15 cellular contexts compared by ENCODE assay signal in the genomic region with DNA sequence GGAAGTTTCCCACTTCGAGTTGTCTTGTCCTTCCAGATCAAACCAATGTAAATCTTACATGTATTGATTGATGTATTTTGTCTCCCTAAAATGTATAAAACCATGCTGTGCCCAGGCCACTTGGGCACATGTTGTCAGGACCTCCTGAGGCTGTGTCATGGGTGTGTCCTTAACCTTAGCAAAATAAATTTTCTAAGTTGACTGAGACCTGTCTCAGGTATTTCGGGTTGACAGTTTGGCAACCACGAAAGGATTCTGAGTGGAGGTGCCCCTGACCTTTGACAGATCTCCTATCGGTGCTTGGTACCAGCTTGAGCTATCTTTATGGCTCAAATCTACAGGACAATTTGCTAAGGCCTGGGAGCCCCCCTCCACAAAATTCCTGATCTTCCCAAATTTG. TPM values are rescaled to one million over a fixed set of nuclear protein-coding genes. Genes with fewer than 3 reads are reported as not detected.
DNase-seq lines count a peak whose midpoint lies in the region; FAIRE-seq and TF ChIP-seq lines count a peak whose summit lies in the region.
"Had no signal": no experiment of that assay in that cellular context is flagged by ENCODE, and none has a peak within 500 bp of the region (broad histone marks: within the 10 kb centered on the region; RNA-seq: fewer than 3 reads in every experiment).

No MANE protein-coding gene starts in this region.

- no peaks in the 10 kb centered on the region for H3K27me3 ChIP-seq in breast epithelium
- H3K27me3 ChIP-seq in keratinocyte (ENCODE audit: control insufficient read depth, extremely low read depth, insufficient read depth, low read length), result no peaks in the 10 kb centered on the region
- no peaks in the 10 kb centered on the region for H3K27me3 ChIP-seq in stomach
- H3K27me3 ChIP-seq: cardiac muscle cell, gastroesophageal sphincter had no signal

- no peaks in the 10 kb centered on the region for H4K20me1 ChIP-seq in keratinocyte (ENCODE audit: control insufficient read depth, extremely low read depth, insufficient read depth, low read length)

- H3K4me3 Mint-ChIP-seq in MCF 10A (ENCODE audit: unreplicated experiment), result no peak overlapping the region
- H3K4me3 Mint-ChIP-seq in activated CD4-positive, alpha-beta memory T cell treated with anti-CD3 and anti-CD28 coated beads for 36 hours, result peak overlapping the region; percentile 42

- no peak overlapping the region for H3K9ac ChIP-seq in keratinocyte (ENCODE audit: control insufficient read depth, extremely low read depth, insufficient read depth, low read length)

- DNase-seq in MCF 10A (ENCODE audit: unreplicated experiment), result no peak
- no peak for DNase-seq in breast epithelium (ENCODE audit: low spot score in 2 of 2)
- no peak for DNase-seq in activated CD4-positive, alpha-beta memory T cell treated with anti-CD3 and anti-CD28 coated beads for 36 hours
- DNase-seq in keratinocyte (ENCODE audit: low read depth, low spot score), result no peak
- no peak for DNase-seq in stomach
- no peak for DNase-seq in mesenteric fat pad (ENCODE audit: low spot score)
- no peak for DNase-seq in activated gamma-delta T cell (lab: John Stamatoyannopoulos, UW)
- no peak for DNase-seq in occipital lobe (lab: John Stamatoyannopoulos, UW)
- DNase-seq: activated CD4-positive, CD25-positive, alpha-beta regulatory T cell; NCI-H1436 treated with DMSO at 0.1 percent for 48 hours; NCI-H526 had no signal

- H3K36me3 ChIP-seq in breast epithelium (no peaks in the 10 kb centered on the region), keratinocyte (ENCODE audit: control insufficient read depth in 2 of 2, extremely low read depth in 1 of 2, insufficient read depth in 2 of 2, low read length in 2 of 2) (no peaks in the 10 kb centered on the region), stomach (no peaks in the 10 kb centered on the region)
- H3K36me3 ChIP-seq: cardiac muscle cell, gastroesophageal sphincter had no signal

- FAIRE-seq in keratinocyte (lab: Jason Lieb, UNC), result no peak
- FAIRE-seq: RCC 7860 had no signal

- H3K4me1 Mint-ChIP-seq in MCF 10A (ENCODE audit: insufficient read depth, unreplicated experiment), result peaks cover 10% of the 10 kb centered on the region
- peaks cover 20% of the 10 kb centered on the region for H3K4me1 Mint-ChIP-seq in activated CD4-positive, alpha-beta memory T cell treated with anti-CD3 and anti-CD28 coated beads for 36 hours (ENCODE audit: low read depth)

- no TSS peak for BruUV-seq in MCF 10A (replicated peaks; lab: Mats Ljungman, UMichigan)

- H3K36me3 Mint-ChIP-seq in MCF 10A (ENCODE audit: insufficient read depth, unreplicated experiment), result peaks cover 8% of the 10 kb centered on the region
- no peaks in the 10 kb centered on the region for H3K36me3 Mint-ChIP-seq in activated CD4-positive, alpha-beta memory T cell treated with anti-CD3 and anti-CD28 coated beads for 36 hours

- H3K27me3 Mint-ChIP-seq in MCF 10A (ENCODE audit: insufficient read depth, unreplicated experiment), result no peaks in the 10 kb centered on the region
- no peaks in the 10 kb centered on the region for H3K27me3 Mint-ChIP-seq in activated CD4-positive, alpha-beta memory T cell treated with anti-CD3 and anti-CD28 coated beads for 36 hours

- CTCF ChIA-PET in MCF 10A (lab: Yijun Ruan, JAX), result interaction anchor here (1.1 kb wide), 3 partner anchors 7 to 155 kb away, joined by 4 to 5 read pairs (median 5); no protein-coding TSS in a partner anchor
- CTCF ChIA-PET in activated CD4-positive, alpha-beta memory T cell treated with anti-CD3 and anti-CD28 coated beads for 36 hours (lab: Charles Lee), result interaction anchor here (1.1 kb wide), 1 partner anchor 182 kb away, joined by 3 read pairs; a partner anchor contains a TSS

- TF ChIP-seq CTCF in MCF 10A (IDR thresholded peaks at IDR 0.05; ENCODE audit: unreplicated experiment), result no peak
- no peak for TF ChIP-seq CTCF in breast epithelium (IDR thresholded peaks at IDR 0.05)
- no peak for TF ChIP-seq CTCF in keratinocyte (optimal IDR thresholded peaks at IDR 0.05 in 1 of 3, IDR thresholded peaks at IDR 0.05 in 1 of 3, conservative IDR thresholded peaks at IDR 0.05 in 1 of 3; ENCODE audit: extremely low read depth in 1 of 3, insufficient read depth in 2 of 3, low read length in 3 of 3)
- TF ChIP-seq CTCF in stomach (IDR thresholded peaks at IDR 0.05), result no peak

- H3K4me1 ChIP-seq in breast epithelium, result peaks cover 0 to 10% of the 10 kb centered on the region in 2 donors
- peaks cover 6% of the 10 kb centered on the region for H3K4me1 ChIP-seq in keratinocyte (ENCODE audit: control insufficient read depth, extremely low read depth, insufficient read depth, low read length)
- peaks cover 12 to 21% (median 17%) of the 10 kb centered on the region in 4 donors for H3K4me1 ChIP-seq in stomach

- H3K9me1 ChIP-seq in keratinocyte (ENCODE audit: control insufficient read depth, extremely low read depth, insufficient read depth, low read length), result no peaks in the 10 kb centered on the region

- intact Hi-C loops in MCF 10A (cut with micrococcal nuclease), result loop anchor here (2.0 kb wide), 2 partner anchors 43 to 61 kb away; a partner anchor contains a TSS
- intact Hi-C loops in breast epithelium (cut with DNase I; ENCODE audit: low total_unique reads), result no loop called here
- intact Hi-C loops in activated CD4-positive, alpha-beta memory T cell treated with anti-CD3 and anti-CD28 coated beads for 36 hours (cut with micrococcal nuclease), result loop anchor here (5.0 kb wide), 1 partner anchor 61 kb away; no protein-coding TSS in a partner anchor
- intact Hi-C loops in stomach (cut with DNase I; ENCODE audit: low total_unique reads), result no loop called here

- H3K4me2 ChIP-seq in keratinocyte (ENCODE audit: control insufficient read depth, extremely low read depth, insufficient read depth, low read depth, low read length), result no peak overlapping the region

- TF ChIP-seq EP300 in stomach (IDR thresholded peaks at IDR 0.05), result no peak

- H3K9me3 ChIP-seq in breast epithelium (no peaks in the 10 kb centered on the region), keratinocyte (ENCODE audit: control insufficient read depth, low read depth, low read length) (no peaks in the 10 kb centered on the region), stomach (no peaks in the 10 kb centered on the region)
- H3K9me3 ChIP-seq: gastroesophageal sphincter had no signal

- POLR2A ChIA-PET in MCF 10A (lab: Yijun Ruan, JAX), result interaction anchor here (2.1 kb wide), 1 partner anchor 9 kb away, joined by 7 read pairs; no protein-coding TSS in a partner anchor
- POLR2A ChIA-PET in activated CD4-positive, alpha-beta memory T cell treated with anti-CD3 and anti-CD28 coated beads for 36 hours (lab: Charles Lee), result interaction anchor here (3.2 kb wide), 1 partner anchor 99 kb away, joined by 16 read pairs; a partner anchor contains a TSS

- H3K27ac ChIP-seq in breast epithelium, result no peak overlapping the region
- H3K27ac ChIP-seq in keratinocyte (ENCODE audit: control insufficient read depth, insufficient read depth, low read length), result no peak overlapping the region
- H3K27ac ChIP-seq in stomach, result peak overlapping the region in 3 of 5 donors; percentile 1 to 93 (median 90)
- H3K27ac ChIP-seq: cardiac muscle cell, HL-60 had no signal

- no peaks in the 10 kb centered on the region for H3K9me3 Mint-ChIP-seq in MCF 10A (ENCODE audit: unreplicated experiment)
- H3K9me3 Mint-ChIP-seq in activated CD4-positive, alpha-beta memory T cell treated with anti-CD3 and anti-CD28 coated beads for 36 hours, result no peaks in the 10 kb centered on the region

- WGBS in stomach, 5 donors, result 64 to 83% (median 72%) methylated on average over 4 of the region's 4 CpGs

- dilution Hi-C loops in keratinocyte (cut with MboI; ENCODE audit: extremely low pct_ligation_motif_present, low sequenced_read_pairs), result no loop called here

- no peak for TF ChIP-seq POLR2A in breast epithelium (IDR thresholded peaks at IDR 0.05)
- TF ChIP-seq POLR2A in stomach (IDR thresholded peaks at IDR 0.05), result no peak

- peak overlapping the region; percentile 42 for H3K27ac Mint-ChIP-seq in MCF 10A (ENCODE audit: low read depth, unreplicated experiment)
- peak overlapping the region; percentile 20 for H3K27ac Mint-ChIP-seq in activated CD4-positive, alpha-beta memory T cell treated with anti-CD3 and anti-CD28 coated beads for 36 hours

- H3K4me3 ChIP-seq in breast epithelium (no peak overlapping the region), keratinocyte (ENCODE audit: control insufficient read depth in 2 of 3, extremely low read depth in 1 of 3, insufficient read depth in 2 of 3, low read depth in 1 of 3, low read length in 3 of 3) (no peak overlapping the region), stomach (no peak overlapping the region)
- H3K4me3 ChIP-seq: cardiac muscle cell had no signal

- H2AFZ ChIP-seq in keratinocyte (ENCODE audit: control insufficient read depth, low read length), result peak overlapping the region; percentile 33

- peaks cover 13% of the 10 kb centered on the region for H3K79me2 ChIP-seq in keratinocyte (ENCODE audit: control insufficient read depth, insufficient read depth, low read length)

RNA-seq across cellular contexts. Expression of a gene that starts 1.7 kb away (rescaled TPM):
- 7.5 and 9.8 TPM in 2 replicates for total RNA-seq in MCF 10A (2022)
- total RNA-seq in breast epithelium, result 1 to 10 TPM; 1.9 to 2.7 (median 2.6) TPM
- 10 to 100 TPM; 28.5 to 30.5 TPM for total RNA-seq in activated CD4-positive, alpha-beta memory T cell treated with anti-CD3 and anti-CD28 coated beads for 36 hours
- 7.2 to 11.5 TPM (median 11.3 TPM) in 3 replicates for polyA plus RNA-seq in keratinocyte
- 0.70 TPM for polyA plus RNA-seq in keratinocyte (2011; ENCODE audit: low read depth)
- polyA plus RNA-seq in keratinocyte (2011; cell fraction: cytosol; rRNA removed), result 6.2 and 8.5 TPM in 2 replicates
- polyA plus RNA-seq in keratinocyte (2011; cell fraction: nucleus; rRNA removed), result 5.5 and 7.7 TPM in 2 replicates
- 2.0 and 12.5 TPM in 2 replicates for polyA plus RNA-seq in keratinocyte (2012; ENCODE audit: low replicate concordance)
- polyA minus RNA-seq in keratinocyte, result 11.7 to 21.4 TPM (median 18.1 TPM) in 3 replicates
- polyA minus RNA-seq in keratinocyte (2011; cell fraction: cytosol; rRNA and poly(A)+ RNA removed), result 8.8 TPM
- 4.9 and 7.3 TPM in 2 replicates for polyA minus RNA-seq in keratinocyte (2011; cell fraction: nucleus; rRNA and poly(A)+ RNA removed)
- total RNA-seq in stomach, result 10 to 100 TPM in 1 of 5 donors, 1 to 10 TPM in 3, not detected in 1; 1.8 to 23.2 (median 3.5) TPM
- 1 to 10 TPM; 3.0 to 4.4 (median 3.5) TPM for polyA plus RNA-seq in stomach
- total RNA-seq in mesenteric fat pad, result 2.8 TPM
- 3.1 TPM for total RNA-seq in occipital lobe

RNA-seq across cellular contexts. Expression of a gene that starts 42.0 kb away (rescaled TPM):
- total RNA-seq in MCF 10A (2022), result 29.2 and 35.7 TPM in 2 replicates
- total RNA-seq in breast epithelium, result 10 to 100 TPM; 25.9 to 34.7 (median 33.3) TPM
- 10 to 100 TPM; 64.4 to 64.5 TPM for total RNA-seq in activated CD4-positive, alpha-beta memory T cell treated with anti-CD3 and anti-CD28 coated beads for 36 hours
- 54.6 to 109 TPM (median 74.1 TPM) in 3 replicates for polyA plus RNA-seq in keratinocyte
- 31.4 TPM for polyA plus RNA-seq in keratinocyte (2011; ENCODE audit: low read depth)
- 70.5 and 82.2 TPM in 2 replicates for polyA plus RNA-seq in keratinocyte (2011; cell fraction: cytosol; rRNA removed)
- 119 and 125 TPM in 2 replicates for polyA plus RNA-seq in keratinocyte (2011; cell fraction: nucleus; rRNA removed)
- 51.4 and 67.5 TPM in 2 replicates for polyA plus RNA-seq in keratinocyte (2012; ENCODE audit: low replicate concordance)
- 48.8 to 118 TPM (median 51.9 TPM) in 3 replicates for polyA minus RNA-seq in keratinocyte
- 53.9 TPM for polyA minus RNA-seq in keratinocyte (2011; cell fraction: cytosol; rRNA and poly(A)+ RNA removed)
- polyA minus RNA-seq in keratinocyte (2011; cell fraction: nucleus; rRNA and poly(A)+ RNA removed), result 40.9 and 59.5 TPM in 2 replicates
- total RNA-seq in stomach, result 10 to 100 TPM; 19.6 to 75.3 (median 33.4) TPM
- polyA plus RNA-seq in stomach, result 10 to 100 TPM; 35.6 to 59.1 (median 42.7) TPM
- 134 TPM for total RNA-seq in mesenteric fat pad
- total RNA-seq in occipital lobe, result 36.2 TPM

Comparison
In these comparisons a context has a peak if more than half of its experiments do, and no peak if none do; other contexts are left out.
1. intact Hi-C loops: an anchor here in MCF 10A (2.0 kb wide) and activated CD4-positive, alpha-beta memory T cell treated with anti-CD3 and anti-CD28 coated beads for 36 hours (5.0 kb wide); none called in breast epithelium and stomach.
2. H3K27ac ChIP-seq: peak in stomach (3 of 5); none in breast epithelium (0 of 2) and keratinocyte (single experiment).